In genomic region chr18:62101236-62101635, GRCh38 we compare ENCODE assay signal across 1 cellular context.
TF ChIP-seq lines count a peak whose summit lies in the region.

No MANE protein-coding gene starts in this region.

TF ChIP-seq in IMR-90, 13 proteins besides CTCF, POLR2A, EP300 and RAD21 (continued from another document):
- TF ChIP-seq FOS (IDR thresholded peaks at IDR 0.05; ENCODE audit: low read depth, low read length) (no peak), CEBPB (IDR thresholded peaks at IDR 0.05; ENCODE audit: low read depth, low read length) (no peak), MAZ (IDR thresholded peaks at IDR 0.05; ENCODE audit: borderline replicate concordance, low read depth, low read length) (no peak), CHD1 (IDR thresholded peaks at IDR 0.05; ENCODE audit: low read depth, low read length) (no peak)
